ENCODE assay signal across 12 cellular contexts in genomic region chr3:16658004-16658932, GRCh38. TPM values are rescaled to one million over a fixed set of nuclear protein-coding genes. Genes with fewer than 3 reads are reported as not detected.
DNase-seq lines count a peak whose midpoint lies in the region; ATAC-seq and TF ChIP-seq lines count a peak whose summit lies in the region.
"Had no signal": no experiment of that assay in that cellular context is flagged by ENCODE, and none has a peak within 500 bp of the region (broad histone marks: within the 10 kb centered on the region; RNA-seq: fewer than 3 reads in every experiment).

No MANE protein-coding gene starts in this region.

- H3K36me3 Mint-ChIP-seq in naive thymus-derived CD8-positive, alpha-beta T cell: peaks cover 0 to 18% (median 4%) of the 10 kb centered on the region in 3 donors

- no peaks in the 10 kb centered on the region for H3K27me3 ChIP-seq in A673 (replicated peaks; ENCODE audit: insufficient read depth, low read depth, low read length, poor library complexity)
- no peaks in the 10 kb centered on the region for H3K27me3 ChIP-seq in HL-60 (ENCODE audit: insufficient read depth, poor library complexity, severe bottlenecking)

- CTCF ChIA-PET in A673 (lab: Charles Lee): no interaction called here

- peaks cover 0 to 2% (median 0%) of the 10 kb centered on the region in 5 donors for H3K27me3 Mint-ChIP-seq in naive thymus-derived CD8-positive, alpha-beta T cell

- H3K4me1 Mint-ChIP-seq in naive thymus-derived CD8-positive, alpha-beta T cell: peaks cover 0 to 3% (median 0%) of the 10 kb centered on the region in 4 donors

- no peaks in the 10 kb centered on the region for H3K36me3 ChIP-seq in A673 (ENCODE audit: insufficient read depth, low read length, poor library complexity, severe bottlenecking)

- POLR2A ChIA-PET in A673 (lab: Charles Lee; ENCODE audit: low non-redundant PET): interaction anchor here (0.6 kb wide), 1 partner anchor 1446 kb away, joined by 18 read pairs; no protein-coding TSS in a partner anchor
- POLR2A ChIA-PET in naive thymus-derived CD8-positive, alpha-beta T cell (lab: Charles Lee): no interaction called here

- DNase-seq in A673 (ENCODE audit: low spot score): peak; percentile 54
- DNase-seq in HL-60 (ENCODE audit: low read depth in 1 of 2, low spot score in 1 of 2): peak in 1 of 2 experiments; percentile 39
- DNase-seq in NCI-H748 treated with DMSO at 0.1 percent for 48 hours (lab: John Stamatoyannopoulos, UW): peak; percentile 49
- peak; percentile 13 for DNase-seq in fibroblast of mammary gland (ENCODE audit: low read depth)
- DNase-seq in stimulated activated CD4-positive, alpha-beta T cell treated with anti-CD3 and anti-CD28 coated beads, Interleukin-12 subunit alpha, Interleukin-12 subunit beta, amount 100 ng/mL, for 4 hours: no peak
- no peak for DNase-seq in naive thymus-derived CD8-positive, alpha-beta T cell
- no peak for DNase-seq in activated CD8-positive, alpha-beta memory T cell treated with anti-CD3 and anti-CD28 coated beads, Interleukin-2, amount 50 U/mL, for 48 hours
- DNase-seq: activated T-cell treated with anti-CD3 and anti-CD28 coated beads, Interleukin-2, amount 50 U/mL, for 1 hour; aorta; erythroblast had no signal

- H3K4me1 ChIP-seq in A673 (ENCODE audit: insufficient read depth, low read length, poor library complexity, severe bottlenecking): no peaks in the 10 kb centered on the region

- peaks cover 0 to 13% (median 6%) of the 10 kb centered on the region in 9 donors for H3K9me3 Mint-ChIP-seq in naive thymus-derived CD8-positive, alpha-beta T cell

- BruUV-seq in A673 (replicated peaks; lab: Mats Ljungman, UMichigan): no TSS peak

- H3K4me3 ChIP-seq in A673 (ENCODE audit: low read depth, low read length, poor library complexity, severe bottlenecking) (no peak overlapping the region), HL-60 (replicated peaks; ENCODE audit: insufficient read depth, low read length) (no peak overlapping the region), fibroblast of mammary gland (ENCODE audit: control insufficient read depth, low read depth, low read length) (no peak overlapping the region)

- H3K9me3 ChIP-seq in A673 (ENCODE audit: low read depth, low read length, poor library complexity, severe bottlenecking): no peaks in the 10 kb centered on the region

- H3K27ac ChIP-seq in A673 (ENCODE audit: low read depth, low read length, poor library complexity, severe bottlenecking): no peak overlapping the region
- peak overlapping the region; percentile 41 for H3K27ac ChIP-seq in HL-60 (replicated peaks)
- H3K27ac ChIP-seq: KMS-11 had no signal

- peak overlapping the region in 1 of 10 donors; percentile 31 for H3K27ac Mint-ChIP-seq in naive thymus-derived CD8-positive, alpha-beta T cell

- intact Hi-C loops in A673 (cut with micrococcal nuclease; ENCODE audit: unreplicated experiment): no loop called here

- TF ChIP-seq CTCF in A673 (conservative IDR thresholded peaks at IDR 0.05; ENCODE audit: low read depth, low read length) (0 out of 2 replicates have a peak, but pooled peaks have one; percentile 30), HL-60 (IDR thresholded peaks at IDR 0.05; ENCODE audit: insufficient read depth, low read length) (no peak), fibroblast of mammary gland (conservative IDR thresholded peaks at IDR 0.05; ENCODE audit: control insufficient read depth, insufficient read depth, low read depth, low read length) (no peak)

- no peak overlapping the region for H3K4me3 Mint-ChIP-seq in naive thymus-derived CD8-positive, alpha-beta T cell

- ATAC-seq in naive thymus-derived CD8-positive, alpha-beta T cell: no peak
- ATAC-seq in GM18517 (IDR thresholded peaks at IDR 0.05; ENCODE audit: unreplicated experiment): no peak

RNA-seq across cellular contexts. Expression of gene DAZL, which starts 53.0 kb away (rescaled TPM):
- not detected in 2 replicates for total RNA-seq in A673 (2021)
- not detected for total RNA-seq in naive thymus-derived CD8-positive, alpha-beta T cell
- polyA plus RNA-seq in naive thymus-derived CD8-positive, alpha-beta T cell: not detected
- total RNA-seq: aorta had no signal
- polyA plus RNA-seq: aorta had no signal

Comparison
In these comparisons a context has a peak if more than half of its experiments do, and no peak if none do; other contexts are left out.
1. DNase-seq: peak in A673 (single experiment), NCI-H748 treated with DMSO at 0.1 percent for 48 hours (single experiment) and fibroblast of mammary gland (single experiment); none in stimulated activated CD4-positive, alpha-beta T cell treated with anti-CD3 and anti-CD28 coated beads, Interleukin-12 subunit alpha, Interleukin-12 subunit beta, amount 100 ng/mL, for 4 hours (single experiment), naive thymus-derived CD8-positive, alpha-beta T cell (0 of 10) and activated CD8-positive, alpha-beta memory T cell treated with anti-CD3 and anti-CD28 coated beads, Interleukin-2, amount 50 U/mL, for 48 hours (single experiment).